22 cellular contexts compared by ENCODE assay signal in the genomic region with DNA sequence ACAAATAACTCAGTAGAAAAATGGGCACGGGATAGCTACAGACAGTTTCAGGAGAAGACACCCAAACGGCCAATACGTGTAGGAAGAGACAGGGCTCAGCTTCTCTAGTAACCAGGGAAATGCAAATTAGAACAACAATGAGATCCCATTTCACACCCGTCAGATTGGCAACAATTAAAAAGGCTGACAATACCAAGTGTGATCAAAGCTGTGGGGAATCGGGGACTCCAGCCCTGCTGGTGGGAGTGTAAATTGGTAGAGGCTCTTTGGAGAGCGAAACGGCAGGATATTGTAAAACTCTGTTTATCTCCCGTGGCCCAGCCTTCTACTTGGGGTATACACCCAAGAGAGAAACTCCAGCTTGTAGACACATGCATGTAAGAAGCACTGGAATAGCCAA. TPM values are rescaled to one million over a fixed set of nuclear protein-coding genes. Genes with fewer than 3 reads are reported as not detected.
"Had no signal": no experiment of that assay in that cellular context is flagged by ENCODE, and none has a peak within 500 bp of the region (broad histone marks: within the 10 kb centered on the region; RNA-seq: fewer than 3 reads in every experiment).

No MANE protein-coding gene starts in this region.

- ATAC-seq: activated T-cell treated with anti-CD3 and anti-CD28 coated beads, Interleukin-2, amount 50 U/mL, for 72 hours; gastrocnemius medialis; heart left ventricle; naive thymus-derived CD4-positive, alpha-beta T cell; right lobe of liver; T-helper 17 cell had no signal

- H3K27ac ChIP-seq: heart left ventricle, neutrophil, parathyroid adenoma, right lobe of liver, WERI-Rb-1 had no signal

- DNase-seq: activated CD4-positive, alpha-beta T cell treated with anti-CD3 and anti-CD28 coated beads, Interleukin-2, amount 50 U/mL, for 4 hours; activated effector memory CD4-positive, alpha-beta T cell treated with anti-CD3 and anti-CD28 coated beads, Interleukin-2, amount 50 U/mL, for 16 hours; activated naive CD4-positive, alpha-beta T cell treated with anti-CD3 and anti-CD28 coated beads, Interleukin-2, amount 50 U/mL, for 16 hours; activated T-cell treated with anti-CD3 and anti-CD28 coated beads, Interleukin-2, amount 50 U/mL, for 72 hours; effector memory CD4-positive, alpha-beta T cell; gastrocnemius medialis; heart left ventricle; immature natural killer cell; kidney glomerular epithelial cell; mesenchymal stem cell; naive thymus-derived CD4-positive, alpha-beta T cell; right lobe of liver; small intestine; stimulated activated CD4-positive, alpha-beta T cell treated with anti-CD3 and anti-CD28 coated beads, Interleukin-15, amount 100 ng/mL, for 24 hours; stimulated activated CD4-positive, alpha-beta T cell treated with anti-CD3 and anti-CD28 coated beads, Interleukin-2, amount 100 ng/mL, for 48 hours; stomach; T-helper 17 cell; WERI-Rb-1 had no signal

- H3K27me3 ChIP-seq: gastrocnemius medialis, heart left ventricle, neutrophil, right lobe of liver, stomach had no signal

- H3K36me3 ChIP-seq: gastrocnemius medialis, right lobe of liver, WERI-Rb-1 had no signal

- H3K4me1 ChIP-seq: parathyroid adenoma, right lobe of liver had no signal

- H3K9ac ChIP-seq: parathyroid adenoma had no signal

- H3K9me3 ChIP-seq: gastrocnemius medialis, heart left ventricle, neutrophil, right lobe of liver, stomach had no signal

- H3K4me3 ChIP-seq: gastrocnemius medialis, heart left ventricle, right lobe of liver, stomach had no signal

RNA-seq across cellular contexts. Expression of gene SPNS2, which starts 28.9 kb away (rescaled TPM):
- polyA plus RNA-seq: naive thymus-derived CD4-positive, alpha-beta T cell had no signal

RNA-seq across cellular contexts. Expression of gene GGT6, which starts 32.8 kb away (rescaled TPM):
- total RNA-seq: activated CD8-positive, alpha-beta memory T cell treated with anti-CD3 and anti-CD28 coated beads for 36 hours; activated T-cell treated with anti-CD3 and anti-CD28 coated beads, Interleukin-2, amount 50 U/mL, for 72 hours; cerebellum; heart left ventricle; naive thymus-derived CD4-positive, alpha-beta T cell; T-helper 17 cell had no signal
- polyA plus RNA-seq: heart left ventricle; immature natural killer cell; naive thymus-derived CD4-positive, alpha-beta T cell had no signal

RNA-seq across cellular contexts. Expression of gene SMTNL2, which starts 56.8 kb away (rescaled TPM):
- total RNA-seq: activated CD8-positive, alpha-beta memory T cell treated with anti-CD3 and anti-CD28 coated beads for 36 hours; activated T-cell treated with anti-CD3 and anti-CD28 coated beads, Interleukin-2, amount 50 U/mL, for 72 hours; naive thymus-derived CD4-positive, alpha-beta T cell; T-helper 17 cell had no signal
- polyA plus RNA-seq: immature natural killer cell; naive thymus-derived CD4-positive, alpha-beta T cell had no signal
